Comparison of ENCODE assay signal across 9 cellular contexts in genomic region chr20:50379991-50380696, GRCh38.
DNase-seq lines count a peak whose midpoint lies in the region; ATAC-seq and TF ChIP-seq lines count a peak whose summit lies in the region.
"Had no signal": no experiment of that assay in that cellular context is flagged by ENCODE, and none has a peak within 500 bp of the region (broad histone marks: within the 10 kb centered on the region; RNA-seq: fewer than 3 reads in every experiment).

No MANE protein-coding gene starts in this region.

- no peak overlapping the region for H3K27ac Mint-ChIP-seq in MCF 10A (ENCODE audit: low read depth, unreplicated experiment)
- H3K27ac Mint-ChIP-seq in naive thymus-derived CD4-positive, alpha-beta T cell = peak overlapping the region in 6 of 9 donors; percentile 1 to 73 (median 50)
- H3K27ac Mint-ChIP-seq in chondrocyte (ENCODE audit: unreplicated experiment) = no peak overlapping the region

- H3K27ac ChIP-seq in breast epithelium (peak overlapping the region; percentile 90), caudate nucleus (ENCODE audit: low read depth, low read length) (peak overlapping the region; percentile 65), tibial artery (peak overlapping the region; percentile 62 to 64)
- no peak overlapping the region for H3K27ac ChIP-seq in naive thymus-derived CD4-positive, alpha-beta T cell (ENCODE audit: low read depth, low read length)

- no peak for ATAC-seq in naive thymus-derived CD4-positive, alpha-beta T cell
- ATAC-seq in GM21737 (IDR thresholded peaks at IDR 0.05; ENCODE audit: unreplicated experiment) = no peak

- POLR2A ChIA-PET in MCF 10A (lab: Yijun Ruan, JAX) = interaction anchor here (1.0 to 2.0 kb wide), 2 partner anchors 46 to 58 kb away, joined by 3 to 5 read pairs; no protein-coding TSS in a partner anchor
- POLR2A ChIA-PET in naive thymus-derived CD4-positive, alpha-beta T cell (lab: Charles Lee) = no interaction called here

- H3K9me3 Mint-ChIP-seq in MCF 10A (ENCODE audit: unreplicated experiment) (peaks cover 5% of the 10 kb centered on the region), chondrocyte (ENCODE audit: low read depth) (no peaks in the 10 kb centered on the region)
- H3K9me3 Mint-ChIP-seq in naive thymus-derived CD4-positive, alpha-beta T cell = no peaks in the 10 kb centered on the region

- H3K27me3 Mint-ChIP-seq in MCF 10A (ENCODE audit: insufficient read depth, unreplicated experiment) (no peaks in the 10 kb centered on the region), chondrocyte (ENCODE audit: low read depth) (no peaks in the 10 kb centered on the region)
- no peaks in the 10 kb centered on the region for H3K27me3 Mint-ChIP-seq in naive thymus-derived CD4-positive, alpha-beta T cell

- no peak for TF ChIP-seq POLR2A in breast epithelium (IDR thresholded peaks at IDR 0.05)

- no peak overlapping the region for H3K4me3 Mint-ChIP-seq in MCF 10A (ENCODE audit: unreplicated experiment)
- peak overlapping the region in 5 of 10 donors; percentile 30 to 62 (median 51) for H3K4me3 Mint-ChIP-seq in naive thymus-derived CD4-positive, alpha-beta T cell
- no peak overlapping the region for H3K4me3 Mint-ChIP-seq in chondrocyte (ENCODE audit: unreplicated experiment)

- H3K36me3 ChIP-seq in breast epithelium (no peaks in the 10 kb centered on the region), tibial artery (no peaks in the 10 kb centered on the region)
- H3K36me3 ChIP-seq in naive thymus-derived CD4-positive, alpha-beta T cell (ENCODE audit: control insufficient read depth in 2 of 3, insufficient read depth in 3 of 3, low read length in 3 of 3) = no peaks in the 10 kb centered on the region

- H3K4me1 ChIP-seq in breast epithelium (peaks cover 6 to 9% of the 10 kb centered on the region in 2 donors), tibial artery (peaks cover 0 to 39% (median 27%) of the 10 kb centered on the region in 4 donors)
- peaks cover 12 to 19% of the 10 kb centered on the region in 2 donors for H3K4me1 ChIP-seq in naive thymus-derived CD4-positive, alpha-beta T cell (ENCODE audit: control insufficient read depth in 2 of 2, insufficient read depth in 2 of 2, low read length in 2 of 2)

- TF ChIP-seq CTCF in breast epithelium (IDR thresholded peaks at IDR 0.05) (no peak), MCF 10A (IDR thresholded peaks at IDR 0.05; ENCODE audit: unreplicated experiment) (no peak), tibial artery (IDR thresholded peaks at IDR 0.05) (no peak), chondrocyte (IDR thresholded peaks at IDR 0.05) (no peak)

- CTCF ChIA-PET in MCF 10A (lab: Yijun Ruan, JAX) = interaction anchor here (0.6 to 1.1 kb wide), 7 partner anchors 9 to 159 kb away, joined by 3 to 5 read pairs (median 4); no protein-coding TSS in a partner anchor
- CTCF ChIA-PET in naive thymus-derived CD4-positive, alpha-beta T cell (lab: Charles Lee) = no interaction called here

- H3K9me3 ChIP-seq in breast epithelium = no peaks in the 10 kb centered on the region
- no peaks in the 10 kb centered on the region for H3K9me3 ChIP-seq in naive thymus-derived CD4-positive, alpha-beta T cell (ENCODE audit: control insufficient read depth in 2 of 3, low read length in 3 of 3)
- H3K9me3 ChIP-seq in tibial artery = no peaks in the 10 kb centered on the region

- DNase-seq in breast epithelium (ENCODE audit: low spot score in 2 of 2) (no peak), MCF 10A (ENCODE audit: unreplicated experiment) (no peak), caudate nucleus (lab: John Stamatoyannopoulos, UW) (no peak), tibial artery (no peak), dermis blood vessel endothelial cell (no peak), chondrocyte (ENCODE audit: low spot score) (no peak)
- DNase-seq in naive thymus-derived CD4-positive, alpha-beta T cell = no peak
- DNase-seq: effector memory CD4-positive, alpha-beta T cell had no signal

- no TSS peak for BruUV-seq in MCF 10A (replicated peaks; lab: Mats Ljungman, UMichigan)

- no peak overlapping the region for H3K4me3 ChIP-seq in breast epithelium
- no peak overlapping the region for H3K4me3 ChIP-seq in naive thymus-derived CD4-positive, alpha-beta T cell (ENCODE audit: low read length)
- H3K4me3 ChIP-seq in tibial artery = no peak overlapping the region

- no peaks in the 10 kb centered on the region for H3K36me3 Mint-ChIP-seq in MCF 10A (ENCODE audit: insufficient read depth, unreplicated experiment)
- peaks cover 0 to 4% (median 0%) of the 10 kb centered on the region in 5 donors for H3K36me3 Mint-ChIP-seq in naive thymus-derived CD4-positive, alpha-beta T cell
- no peaks in the 10 kb centered on the region for H3K36me3 Mint-ChIP-seq in chondrocyte (ENCODE audit: low read depth)

- intact Hi-C loops in breast epithelium (cut with DNase I; ENCODE audit: low total_unique reads) (no loop called here), MCF 10A (cut with micrococcal nuclease) (loop anchor here (1.0 to 5.0 kb wide), 4 partner anchors 48 to 113 kb away; no protein-coding TSS in a partner anchor), tibial artery (cut with DNase I; ENCODE audit: low total_unique reads) (loop anchor here (10.0 kb wide), 1 partner anchor 55 kb away; no protein-coding TSS in a partner anchor)
- intact Hi-C loops in naive thymus-derived CD4-positive, alpha-beta T cell (cut with micrococcal nuclease) = loop anchor here in 1 of 2 donors (10.0 kb wide), 1 partner anchor 1155 kb away; no protein-coding TSS in a partner anchor

- H3K27me3 ChIP-seq in breast epithelium = no peaks in the 10 kb centered on the region
- H3K27me3 ChIP-seq in naive thymus-derived CD4-positive, alpha-beta T cell (ENCODE audit: control insufficient read depth in 2 of 2, insufficient read depth in 2 of 2, low read length in 2 of 2) = no peaks in the 10 kb centered on the region
- no peaks in the 10 kb centered on the region for H3K27me3 ChIP-seq in tibial artery

- H3K4me1 Mint-ChIP-seq in MCF 10A (ENCODE audit: insufficient read depth, unreplicated experiment) (peaks cover 44% of the 10 kb centered on the region), chondrocyte (ENCODE audit: low read depth) (peaks cover 24% of the 10 kb centered on the region)
- peaks cover 32 to 60% (median 45%) of the 10 kb centered on the region in 7 donors for H3K4me1 Mint-ChIP-seq in naive thymus-derived CD4-positive, alpha-beta T cell

Comparison
In these comparisons a context has a peak if more than half of its experiments do, and no peak if none do; other contexts are left out.
1. H3K27ac Mint-ChIP-seq: peak in naive thymus-derived CD4-positive, alpha-beta T cell (6 of 9); none in MCF 10A (single experiment) and chondrocyte (single experiment).